ENCODE assay signal across 1 cellular context in genomic region chr22:37777122-37777687, GRCh38.
TF ChIP-seq lines count a peak whose summit lies in the region.

No MANE protein-coding gene starts in this region.

TF ChIP-seq in HepG2, 621 proteins besides CTCF, POLR2A, EP300 and RAD21 (continued from another document):
- TF ChIP-seq THAP9 (CRISPR knock-in tag; IDR thresholded peaks at IDR 0.05; ENCODE audit: borderline replicate concordance) (no peak), ZNF329 (CRISPR knock-in tag; IDR thresholded peaks at IDR 0.05; ENCODE audit: low read depth) (peak; percentile 96), MLX (CRISPR knock-in tag; IDR thresholded peaks at IDR 0.05) (no peak), ZNF629 (CRISPR knock-in tag; conservative IDR thresholded peaks at IDR 0.05) (peak; percentile 94), NFKB2 (CRISPR knock-in tag; IDR thresholded peaks at IDR 0.05; ENCODE audit: borderline replicate concordance) (0 out of 2 replicates have a peak, but pooled peaks have one; percentile 32), FOXK1 (CRISPR knock-in tag; IDR thresholded peaks at IDR 0.05; ENCODE audit: borderline replicate concordance, low read depth) (no peak), ELF4 (CRISPR knock-in tag; IDR thresholded peaks at IDR 0.05; ENCODE audit: borderline replicate concordance) (no peak), TFDP1 (CRISPR knock-in tag; IDR thresholded peaks at IDR 0.05; ENCODE audit: borderline replicate concordance) (peak; percentile 45; the same call in 1 of the 2 replicates), TFE3 (CRISPR knock-in tag; IDR thresholded peaks at IDR 0.05) (peak; percentile 42; the same call in 1 of the 2 replicates), TCF7L2 (IDR thresholded peaks at IDR 0.05; ENCODE audit: low read depth, low read length) (no peak), REXO4 (CRISPR knock-in tag; IDR thresholded peaks at IDR 0.05; ENCODE audit: borderline replicate concordance) (no peak), POLR2G (IDR thresholded peaks at IDR 0.05; ENCODE audit: low read depth, low read length) (peak; percentile 40; the same call in 1 of the 2 replicates), SPEN (CRISPR knock-in tag; IDR thresholded peaks at IDR 0.05; ENCODE audit: low read depth) (no peak), HOXA9 (CRISPR knock-in tag; IDR thresholded peaks at IDR 0.05; ENCODE audit: borderline replicate concordance) (no peak), ZNF703 (CRISPR knock-in tag; IDR thresholded peaks at IDR 0.05; ENCODE audit: borderline replicate concordance) (no peak), ISX (CRISPR knock-in tag; conservative IDR thresholded peaks at IDR 0.05) (0 out of 2 replicates have a peak, but pooled peaks have one; percentile 33), ZNF687 (CRISPR knock-in tag; IDR thresholded peaks at IDR 0.05) (peak; percentile 78), MYC (CRISPR knock-in tag; IDR thresholded peaks at IDR 0.05; ENCODE audit: borderline replicate concordance) (peak; percentile 69), ZKSCAN1 (IDR thresholded peaks at IDR 0.05; ENCODE audit: low read length) (no peak), PAF1 (CRISPR knock-in tag; IDR thresholded peaks at IDR 0.05) (no peak), ZNF326 (CRISPR knock-in tag; IDR thresholded peaks at IDR 0.05; ENCODE audit: borderline replicate concordance) (peak; percentile 24; the same call in 1 of the 2 replicates), MAX (IDR thresholded peaks at IDR 0.05) (peak; percentile 84), PHF8 (CRISPR knock-in tag; IDR thresholded peaks at IDR 0.05) (no peak), RFXAP (CRISPR knock-in tag; IDR thresholded peaks at IDR 0.05; ENCODE audit: borderline replicate concordance) (0 out of 2 replicates have a peak, but pooled peaks have one; percentile 48), ZNF574 (CRISPR knock-in tag; IDR thresholded peaks at IDR 0.05) (peak; percentile 19; the same call in 1 of the 2 replicates), MXI1 (IDR thresholded peaks at IDR 0.05; ENCODE audit: borderline replicate concordance, low read depth, low read length) (peak; percentile 79; the same call in 1 of the 3 replicates), MNT (IDR thresholded peaks at IDR 0.05) (peak; percentile 69), ZSCAN9 (CRISPR knock-in tag; IDR thresholded peaks at IDR 0.05; ENCODE audit: borderline replicate concordance) (no peak), ZFP41 (CRISPR knock-in tag; IDR thresholded peaks at IDR 0.05; ENCODE audit: borderline replicate concordance) (no peak), ZSCAN22 (CRISPR knock-in tag; IDR thresholded peaks at IDR 0.05) (no peak), SAP130 (CRISPR knock-in tag; IDR thresholded peaks at IDR 0.05; ENCODE audit: low read depth) (peak; percentile 66; the same call in 1 of the 2 replicates), ZFP36L1 (CRISPR knock-in tag; IDR thresholded peaks at IDR 0.05) (no peak), YEATS4 (CRISPR knock-in tag; IDR thresholded peaks at IDR 0.05; ENCODE audit: borderline replicate concordance) (peak; percentile 23; the same call in 1 of the 2 replicates), ZNF142 (CRISPR knock-in tag; IDR thresholded peaks at IDR 0.05) (peak; percentile 31; the same call in 1 of the 2 replicates)
